In the genomic region with DNA sequence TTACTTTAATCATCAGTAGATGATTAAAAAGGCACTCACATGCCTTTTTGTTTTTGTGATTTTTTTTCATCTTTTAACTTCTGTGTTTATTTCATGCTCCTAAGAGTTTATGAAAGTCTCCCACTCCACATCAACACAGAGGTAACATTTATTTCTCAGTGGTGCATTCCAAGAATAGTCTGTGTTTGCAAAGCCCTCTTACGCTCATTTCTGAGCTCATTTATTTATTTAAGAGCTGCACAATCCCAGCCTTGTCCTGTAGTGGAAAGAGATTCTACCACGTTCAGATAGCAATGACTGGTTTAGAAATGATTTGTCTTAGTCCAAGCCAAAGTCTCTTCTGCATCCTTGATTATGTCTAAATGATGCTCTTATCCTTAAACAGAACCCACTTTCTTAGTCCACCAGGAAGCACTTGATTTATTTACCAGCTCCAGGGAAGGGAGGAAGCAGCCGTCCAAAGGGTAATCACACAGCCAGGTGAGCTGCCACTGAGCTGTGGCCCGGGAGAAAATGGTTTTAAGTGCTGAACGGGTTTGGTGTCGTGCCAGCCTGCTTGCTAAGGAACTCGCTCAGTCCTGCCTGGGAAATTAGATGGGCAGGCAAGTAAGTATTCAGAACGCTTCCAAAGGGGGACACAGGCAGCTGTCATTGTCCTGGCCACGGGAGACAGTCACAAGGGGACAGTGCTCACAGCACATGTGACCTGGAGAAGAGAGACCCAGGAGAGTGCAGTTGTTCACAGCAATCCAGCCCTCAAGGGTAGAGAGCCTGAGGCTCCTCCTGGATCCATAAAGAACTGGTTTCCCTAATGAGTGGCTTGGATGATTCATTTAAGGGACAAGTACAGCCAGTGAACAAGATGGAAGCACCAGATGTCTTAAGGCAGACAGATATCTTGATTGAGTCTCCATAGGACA, we compare ENCODE assay signal across 13 cellular contexts.
DNase-seq lines count a peak whose midpoint lies in the region; ATAC-seq and TF ChIP-seq lines count a peak whose summit lies in the region.
"Had no signal": no experiment of that assay in that cellular context is flagged by ENCODE, and none has a peak within 500 bp of the region (broad histone marks: within the 10 kb centered on the region; RNA-seq: fewer than 3 reads in every experiment).

No MANE protein-coding gene starts in this region.

- peak; percentile 72 to 91 for ATAC-seq in lower lobe of right lung
- ATAC-seq in HG03565 (IDR thresholded peaks at IDR 0.05; ENCODE audit: unreplicated experiment): no peak
- ATAC-seq in HG03159 (IDR thresholded peaks at IDR 0.05; ENCODE audit: unreplicated experiment): no peak
- ATAC-seq: natural killer cell treated with Interleukin-12 subunit alpha and Interleukin-12 subunit beta and Interleukin-15 and Interleukin-18, amount 100 ng/mL, for 72 hours had no signal

- H3K9me3 ChIP-seq in AG04450 (ENCODE audit: control insufficient read depth, insufficient read depth, low read length) (no peaks in the 10 kb centered on the region), lower lobe of right lung (no peaks in the 10 kb centered on the region)
- H3K9me3 ChIP-seq: SJSA1 had no signal

- H3K4me3 Mint-ChIP-seq in chondrocyte (ENCODE audit: unreplicated experiment) (no peak overlapping the region), glutamatergic neuron (ENCODE audit: unreplicated experiment) (no peak overlapping the region)
- H3K4me3 Mint-ChIP-seq: activated CD4-positive, alpha-beta T cell treated with anti-CD3 and anti-CD28 coated beads, Interleukin-2, amount 10 ng/mL, durations not matched to agents 7 days and 5 days; natural killer cell treated with Interleukin-12 subunit alpha and Interleukin-12 subunit beta and Interleukin-15 and Interleukin-18, amount 100 ng/mL, for 72 hours had no signal

- H3K4me3 ChIP-seq in AG04450 (ENCODE audit: low read depth, low read length) (no peak overlapping the region), lower lobe of right lung (no peak overlapping the region)
- H3K4me3 ChIP-seq: SJSA1 had no signal

- no peak for TF ChIP-seq CTCF in AG04450 (IDR thresholded peaks at IDR 0.05; ENCODE audit: low read depth, low read length)
- TF ChIP-seq CTCF in chondrocyte (IDR thresholded peaks at IDR 0.05): no peak
- TF ChIP-seq CTCF in lower lobe of right lung (IDR thresholded peaks at IDR 0.05): no peak
- TF ChIP-seq CTCF in glutamatergic neuron (IDR thresholded peaks at IDR 0.05; ENCODE audit: partially characterized antibody, unreplicated experiment): no peak

- POLR2A ChIA-PET in AG04450 (lab: Yijun Ruan, JAX): interaction anchor here (0.6 to 1.3 kb wide), 2 partner anchors 120 to 204 kb away, joined by 3 to 4 read pairs; a partner anchor contains a TSS

- H3K27ac ChIP-seq in AG04450 (ENCODE audit: low read depth, low read length): peak overlapping the region; percentile 34
- H3K27ac ChIP-seq in lower lobe of right lung: peak overlapping the region; percentile 20
- H3K27ac ChIP-seq: SJSA1 had no signal

- H3K4me1 ChIP-seq in lower lobe of right lung: peaks cover 13% of the 10 kb centered on the region
- H3K4me1 ChIP-seq: SJSA1 had no signal

- H3K36me3 ChIP-seq in lower lobe of right lung: no peaks in the 10 kb centered on the region
- H3K36me3 ChIP-seq: SJSA1 had no signal

- CTCF ChIA-PET in AG04450 (lab: Charles Lee): interaction anchor here (0.6 to 2.7 kb wide), 5 partner anchors 12 to 273 kb away, joined by 3 to 19 read pairs (median 6); no protein-coding TSS in a partner anchor

- H3K9me3 Mint-ChIP-seq in chondrocyte (ENCODE audit: low read depth) (no peaks in the 10 kb centered on the region), glutamatergic neuron (ENCODE audit: unreplicated experiment) (no peaks in the 10 kb centered on the region)
- H3K9me3 Mint-ChIP-seq: activated CD4-positive, alpha-beta T cell treated with anti-CD3 and anti-CD28 coated beads, Interleukin-2, amount 10 ng/mL, durations not matched to agents 7 days and 5 days; natural killer cell treated with Interleukin-12 subunit alpha and Interleukin-12 subunit beta and Interleukin-15 and Interleukin-18, amount 100 ng/mL, for 72 hours had no signal

- H3K36me3 Mint-ChIP-seq in chondrocyte (ENCODE audit: low read depth) (peaks cover 2% of the 10 kb centered on the region), glutamatergic neuron (ENCODE audit: unreplicated experiment) (no peaks in the 10 kb centered on the region)
- H3K36me3 Mint-ChIP-seq: natural killer cell treated with Interleukin-12 subunit alpha and Interleukin-12 subunit beta and Interleukin-15 and Interleukin-18, amount 100 ng/mL, for 72 hours had no signal

- H3K4me1 Mint-ChIP-seq in chondrocyte (ENCODE audit: low read depth): peaks cover 30% of the 10 kb centered on the region
- H3K4me1 Mint-ChIP-seq in glutamatergic neuron (ENCODE audit: low read depth, unreplicated experiment): peaks cover 4% of the 10 kb centered on the region
- H3K4me1 Mint-ChIP-seq: activated CD4-positive, alpha-beta T cell treated with anti-CD3 and anti-CD28 coated beads, Interleukin-2, amount 10 ng/mL, durations not matched to agents 7 days and 5 days had no signal

- DNase-seq in AG04450 (ENCODE audit: low read depth, low spot score): peak; percentile 37
- peak; percentile 2 to 12 for DNase-seq in NCI-H187 (lab: John Stamatoyannopoulos, UW)
- no peak for DNase-seq in chondrocyte (ENCODE audit: low spot score)
- DNase-seq in lower lobe of right lung: peak; percentile 62
- DNase-seq in HPDE6-E6E7 (ENCODE audit: extremely low spot score): no peak
- DNase-seq in glutamatergic neuron: no peak
- DNase-seq: activated CD4-positive, alpha-beta T cell treated with anti-CD3 and anti-CD28 coated beads, Interleukin-2, amount 10 ng/mL, durations not matched to agents 7 days and 5 days; aorta; stimulated activated CD4-positive, alpha-beta T cell treated with anti-CD3 and anti-CD28 coated beads, Interleukin-4, amount 100 ng/mL, for 1 hour had no signal

- H3K27ac Mint-ChIP-seq in chondrocyte (ENCODE audit: unreplicated experiment) (peak overlapping the region; percentile 88), glutamatergic neuron (ENCODE audit: unreplicated experiment) (no peak overlapping the region)
- H3K27ac Mint-ChIP-seq: activated CD4-positive, alpha-beta T cell treated with anti-CD3 and anti-CD28 coated beads, Interleukin-2, amount 10 ng/mL, durations not matched to agents 7 days and 5 days; natural killer cell treated with Interleukin-12 subunit alpha and Interleukin-12 subunit beta and Interleukin-15 and Interleukin-18, amount 100 ng/mL, for 72 hours had no signal

- intact Hi-C loops in lower lobe of right lung (cut with DNase I): no loop called here

- H3K27me3 Mint-ChIP-seq in chondrocyte (ENCODE audit: low read depth) (no peaks in the 10 kb centered on the region), glutamatergic neuron (ENCODE audit: unreplicated experiment) (peaks cover 2% of the 10 kb centered on the region)

- H3K27me3 ChIP-seq in AG04450 (ENCODE audit: control insufficient read depth, insufficient read depth, low read length): no peaks in the 10 kb centered on the region
- H3K27me3 ChIP-seq in lower lobe of right lung (ENCODE audit: low read depth): no peaks in the 10 kb centered on the region
- H3K27me3 ChIP-seq: SJSA1 had no signal

Comparison
In these comparisons a context has a peak if more than half of its experiments do, and no peak if none do; other contexts are left out.
1. DNase-seq: peak in AG04450 (single experiment), NCI-H187 (2 of 2) and lower lobe of right lung (single experiment); none in chondrocyte (single experiment), HPDE6-E6E7 (single experiment) and glutamatergic neuron (single experiment).
2. ATAC-seq: peak in lower lobe of right lung (2 of 2); none in HG03565 (single experiment) and HG03159 (single experiment).